ENCODE assay signal across 1 cellular context in genomic region chr11:86212212-86212611, GRCh38.
TF ChIP-seq lines count a peak whose summit lies in the region.

No MANE protein-coding gene starts in this region.

TF ChIP-seq in IMR-90, 13 proteins besides CTCF, POLR2A, EP300 and RAD21 (continued from another document):
- TF ChIP-seq BHLHE40 (IDR thresholded peaks at IDR 0.05; ENCODE audit: low read depth, low read length) (no peak), CEBPB (IDR thresholded peaks at IDR 0.05; ENCODE audit: low read depth, low read length) (no peak), MAZ (IDR thresholded peaks at IDR 0.05; ENCODE audit: borderline replicate concordance, low read depth, low read length) (no peak), NFE2L2 (IDR thresholded peaks at IDR 0.05; ENCODE audit: low read depth, low read length) (no peak), RFX5 (IDR thresholded peaks at IDR 0.05; ENCODE audit: low read depth, low read length) (no peak), MAFK (IDR thresholded peaks at IDR 0.05; ENCODE audit: low read depth, low read length) (no peak), SMC3 (IDR thresholded peaks at IDR 0.05; ENCODE audit: low read depth, low read length) (no peak), CHD1 (IDR thresholded peaks at IDR 0.05; ENCODE audit: low read depth, low read length) (no peak), ELK1 (IDR thresholded peaks at IDR 0.05; ENCODE audit: borderline replicate concordance, low read depth, low read length) (no peak), MXI1 (IDR thresholded peaks at IDR 0.05; ENCODE audit: borderline replicate concordance, low read depth, low read length) (no peak)
- TF ChIP-seq, protein P1, sequence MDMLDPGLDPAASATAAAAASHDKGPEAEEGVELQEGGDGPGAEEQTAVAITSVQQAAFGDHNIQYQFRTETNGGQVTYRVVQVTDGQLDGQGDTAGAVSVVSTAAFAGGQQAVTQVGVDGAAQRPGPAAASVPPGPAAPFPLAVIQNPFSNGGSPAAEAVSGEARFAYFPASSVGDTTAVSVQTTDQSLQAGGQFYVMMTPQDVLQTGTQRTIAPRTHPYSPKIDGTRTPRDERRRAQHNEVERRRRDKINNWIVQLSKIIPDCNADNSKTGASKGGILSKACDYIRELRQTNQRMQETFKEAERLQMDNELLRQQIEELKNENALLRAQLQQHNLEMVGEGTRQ (IDR thresholded peaks at IDR 0.05; ENCODE audit: low read depth, low read length), result no peak
